In genomic region chr19:35718345-35719041, GRCh38 we compare ENCODE assay signal across 9 cellular contexts. TPM values are rescaled to one million over a fixed set of nuclear protein-coding genes. Genes with fewer than 3 reads are reported as not detected.
A peak's percentile ranks its signal among the peaks of the same experiment; 100 is the strongest.
DNase-seq lines count a peak whose midpoint lies in the region; ATAC-seq, FAIRE-seq and TF ChIP-seq lines count a peak whose summit lies in the region.
"Had no signal": no experiment of that assay in that cellular context is flagged by ENCODE, and none has a peak within 500 bp of the region (broad histone marks: within the 10 kb centered on the region; RNA-seq: fewer than 3 reads in every experiment).

No MANE protein-coding gene starts in this region.

- H3K4me1 ChIP-seq in HepG2 (ENCODE audit: insufficient read depth, low read length): peaks cover 34% of the 10 kb centered on the region

- TF ChIP-seq EP300 in HepG2 (IDR thresholded peaks at IDR 0.05; ENCODE audit: low read depth in 2 of 2, low read length in 2 of 2) (no peak), HepG2 (CRISPR knock-in tag; IDR thresholded peaks at IDR 0.05; ENCODE audit: borderline replicate concordance) (no peak)

- ATAC-seq in HG02610 (IDR thresholded peaks at IDR 0.05; ENCODE audit: unreplicated experiment) (peak; percentile 2), HepG2 (no peak), GM19328 (IDR thresholded peaks at IDR 0.05; ENCODE audit: unreplicated experiment) (no peak), HG03095 (IDR thresholded peaks at IDR 0.05; ENCODE audit: unreplicated experiment) (no peak)
- peak; percentile 4 for ATAC-seq in stimulated activated effector memory CD8-positive, alpha-beta T cell treated with anti-CD3 and anti-CD28 coated beads, Interleukin-12 subunit alpha, Interleukin-12 subunit beta, amount 100 ng/mL, for 72 hours

- intact Hi-C loops in HepG2 (cut with micrococcal nuclease; ENCODE audit: unreplicated experiment): loop anchor here (2.0 kb wide), 1 partner anchor 22 kb away; no protein-coding TSS in a partner anchor

- H3K9ac ChIP-seq in HepG2 (ENCODE audit: insufficient read depth, low read depth, low read length): peak overlapping the region; percentile 88

- peak overlapping the region; percentile 81 for H3K4me3 Mint-ChIP-seq in stimulated activated effector memory CD8-positive, alpha-beta T cell treated with anti-CD3 and anti-CD28 coated beads, Interleukin-12 subunit alpha, Interleukin-12 subunit beta, amount 100 ng/mL, for 72 hours

- peaks cover 8% of the 10 kb centered on the region for H4K20me1 ChIP-seq in HepG2 (ENCODE audit: insufficient read depth, low read length)

- FAIRE-seq in HepG2 (lab: Jason Lieb, UNC): no peak

- in situ Hi-C loops in Caki2 (cut with HindIII; ENCODE audit: low pct_unique_long_range_greater_than_20kb, low sequenced_read_pairs) (no loop called here), HepG2 (cut with HindIII; ENCODE audit: extremely low pct_ligation_motif_present, low pct_unique_long_range_greater_than_20kb) (loop anchor here (5.0 kb wide), 1 partner anchor 171 kb away; the partner anchor contains the start of gene TMEM147)

- 3% methylated on average over 20 of the region's 42 CpGs for WGBS in HepG2 (ENCODE audit: low lambda C conversion rate)

- no peak for TF ChIP-seq POLR2A in HepG2 (IDR thresholded peaks at IDR 0.05; ENCODE audit: insufficient read depth in 1 of 2, low read depth in 2 of 2, low read length in 2 of 2)

- BruUV-seq in HepG2 (replicated peaks; lab: Mats Ljungman, UMichigan): no TSS peak

- H3K9me3 Mint-ChIP-seq in stimulated activated effector memory CD8-positive, alpha-beta T cell treated with anti-CD3 and anti-CD28 coated beads, Interleukin-12 subunit alpha, Interleukin-12 subunit beta, amount 100 ng/mL, for 72 hours: no peaks in the 10 kb centered on the region

- H3K4me1 Mint-ChIP-seq in stimulated activated effector memory CD8-positive, alpha-beta T cell treated with anti-CD3 and anti-CD28 coated beads, Interleukin-12 subunit alpha, Interleukin-12 subunit beta, amount 100 ng/mL, for 72 hours: peaks cover 67% of the 10 kb centered on the region

- no peaks in the 10 kb centered on the region for H3K9me3 ChIP-seq in HepG2 (ENCODE audit: low read length)

- H3K27ac Mint-ChIP-seq in stimulated activated effector memory CD8-positive, alpha-beta T cell treated with anti-CD3 and anti-CD28 coated beads, Interleukin-12 subunit alpha, Interleukin-12 subunit beta, amount 100 ng/mL, for 72 hours: peak overlapping the region; percentile 94

- POLR2A ChIA-PET in HepG2 (lab: Yijun Ruan, JAX): interaction anchor here (0.6 to 4.6 kb wide), 9 partner anchors 11 to 101 kb away, joined by 3 to 69 read pairs (median 4); partner anchors contain the start of genes LIN37, PSENEN and U2AF1L4

- no peak for TF ChIP-seq RAD21 in HepG2 (CRISPR knock-in tag; IDR thresholded peaks at IDR 0.05)

- no peaks in the 10 kb centered on the region for H3K27me3 ChIP-seq in HepG2 (ENCODE audit: control insufficient read depth in 1 of 2, insufficient read depth in 2 of 2, low read length in 2 of 2)

- no peak for TF ChIP-seq CTCF in HepG2 (CRISPR knock-in tag; IDR thresholded peaks at IDR 0.05)

- H3K4me2 ChIP-seq in HepG2 (ENCODE audit: low read depth, low read length): peak overlapping the region; percentile 84

- peaks cover 98% of the 10 kb centered on the region for H3K36me3 Mint-ChIP-seq in stimulated activated effector memory CD8-positive, alpha-beta T cell treated with anti-CD3 and anti-CD28 coated beads, Interleukin-12 subunit alpha, Interleukin-12 subunit beta, amount 100 ng/mL, for 72 hours

- peaks cover 21% of the 10 kb centered on the region for H3K79me2 ChIP-seq in HepG2 (ENCODE audit: insufficient read depth, low read length)

- DNase-seq in Caki2 (ENCODE audit: low read depth) (peak; percentile 28), UCSD-AML1 (lab: John Stamatoyannopoulos, UW; ENCODE audit: unreplicated experiment) (peak; percentile 48), HepG2 (ENCODE audit: low spot score) (no peak)
- peak; percentile 42 for DNase-seq in central memory CD4-positive, alpha-beta T cell
- DNase-seq in stimulated activated effector memory CD8-positive, alpha-beta T cell treated with anti-CD3 and anti-CD28 coated beads, Interleukin-12 subunit alpha, Interleukin-12 subunit beta, amount 100 ng/mL, for 72 hours (ENCODE audit: low spot score in 2 of 2): peak; percentile 56 to 85

- H3K27ac ChIP-seq in HepG2 (ENCODE audit: extremely low read length, insufficient read depth, low read length): peak overlapping the region; percentile 67

- CTCF ChIA-PET in HepG2 (lab: Yijun Ruan, JAX; ENCODE audit: low intra/inter-chr PET ratio, low total read pairs): interaction anchor here (1.2 to 7.0 kb wide), 2 partner anchors 24 to 75 kb away, joined by 4 to 201 read pairs; no protein-coding TSS in a partner anchor

- H2AFZ ChIP-seq in HepG2 (ENCODE audit: low read length): no peak overlapping the region

- peaks cover 17 to 30% of the 10 kb centered on the region in 2 experiments for H3K36me3 ChIP-seq in HepG2 (replicated peaks in 1 of 2; ENCODE audit: control insufficient read depth in 1 of 2, insufficient read depth in 2 of 2, low read length in 2 of 2)

- H3K4me3 ChIP-seq in HepG2 (replicated peaks in 1 of 3; ENCODE audit: insufficient read depth in 1 of 3, low read depth in 2 of 3, low read length in 3 of 3): peak overlapping the region; percentile 93 to 99 (median 97)

RNA-seq across cellular contexts. Expression of gene KMT2B, which starts 0.7 kb away (rescaled TPM):
- 2.8 and 12.9 TPM in 2 replicates for total RNA-seq in Caki2 (2014; rRNA removed; shearing (Covaris generic); ENCODE audit: low replicate concordance)
- 6.2 TPM in 2 replicates for total RNA-seq in HepG2 (2016; rRNA removed; fragmentation: Illumina TruSeq; extraction: Trizol)
- total RNA-seq in HepG2 (2016; cell fraction: cytosol; rRNA removed; fragmentation: Illumina TruSeq; extraction: Trizol; ENCODE audit: low read depth): 2.6 TPM in 2 replicates
- total RNA-seq in HepG2 (2016; cell fraction: insoluble cytoplasmic fraction; rRNA removed; fragmentation: Illumina TruSeq; extraction: Trizol): 4.4 and 5.3 TPM in 2 replicates
- total RNA-seq in HepG2 (2016; cell fraction: membrane; rRNA removed; fragmentation: Illumina TruSeq; extraction: Trizol): 3.8 and 4.1 TPM in 2 replicates
- 14.7 and 15.4 TPM in 2 replicates for total RNA-seq in HepG2 (2016; cell fraction: nucleus; rRNA removed; fragmentation: Illumina TruSeq; extraction: Trizol)
- polyA plus RNA-seq in HepG2 (2011; rRNA removed): 16.9 and 19.2 TPM in 2 replicates
- 9.3 and 10.9 TPM in 2 replicates for polyA plus RNA-seq in HepG2 (2011; cell fraction: cytosol; rRNA removed)
- polyA plus RNA-seq in HepG2 (2011; cell fraction: nucleus; rRNA removed): 113 and 130 TPM in 2 replicates
- 20.4 and 30.9 TPM in 2 replicates for polyA plus RNA-seq in HepG2 (2012)
- 2.5 and 3.0 TPM in 2 replicates for polyA plus RNA-seq in HepG2 (2016; cell fraction: cytosol; fragmentation: Illumina TruSeq; extraction: Trizol; ENCODE audit: low read depth)
- polyA plus RNA-seq in HepG2 (2016; cell fraction: insoluble cytoplasmic fraction; fragmentation: Illumina TruSeq; extraction: Trizol; ENCODE audit: low read depth): 10.8 and 11.6 TPM in 2 replicates
- polyA plus RNA-seq in HepG2 (2016; cell fraction: membrane; fragmentation: Illumina TruSeq; extraction: Trizol; ENCODE audit: low read depth): 5.5 and 6.5 TPM in 2 replicates
- 69.3 and 89.2 TPM in 2 replicates for polyA plus RNA-seq in HepG2 (2016; cell fraction: nucleus; fragmentation: Illumina TruSeq; extraction: Trizol; ENCODE audit: insufficient read depth, low read depth)
- 11.1 and 11.4 TPM in 2 replicates for polyA minus RNA-seq in HepG2 (2011; rRNA and poly(A)+ RNA removed; ENCODE audit: low replicate concordance)
- 4.3 and 4.4 TPM in 2 replicates for polyA minus RNA-seq in HepG2 (2011; cell fraction: cytosol; rRNA and poly(A)+ RNA removed)
- 13.3 and 13.6 TPM in 2 replicates for polyA minus RNA-seq in HepG2 (2011; cell fraction: nucleus; rRNA and poly(A)+ RNA removed)

RNA-seq across cellular contexts. Expression of gene ZBTB32, which starts 14.1 kb away (rescaled TPM):
- total RNA-seq in Caki2 (2014; rRNA removed; shearing (Covaris generic); ENCODE audit: low replicate concordance): not detected in 2 replicates
- total RNA-seq in HepG2 (2016; rRNA removed; fragmentation: Illumina TruSeq; extraction: Trizol): not detected in 2 replicates
- not detected in 2 replicates for total RNA-seq in HepG2 (2016; cell fraction: cytosol; rRNA removed; fragmentation: Illumina TruSeq; extraction: Trizol; ENCODE audit: low read depth)
- not detected in 2 replicates for total RNA-seq in HepG2 (2016; cell fraction: insoluble cytoplasmic fraction; rRNA removed; fragmentation: Illumina TruSeq; extraction: Trizol)
- total RNA-seq in HepG2 (2016; cell fraction: membrane; rRNA removed; fragmentation: Illumina TruSeq; extraction: Trizol): not detected in 2 replicates
- total RNA-seq in HepG2 (2016; cell fraction: nucleus; rRNA removed; fragmentation: Illumina TruSeq; extraction: Trizol): not detected in 2 replicates
- not detected in 2 replicates for polyA plus RNA-seq in HepG2 (2011; rRNA removed)
- not detected in 2 replicates for polyA plus RNA-seq in HepG2 (2011; cell fraction: cytosol; rRNA removed)
- polyA plus RNA-seq in HepG2 (2011; cell fraction: nucleus; rRNA removed): not detected in 2 replicates
- polyA plus RNA-seq in HepG2 (2012): 0.50 TPM in 1 of 2 replicates, not detected in the other
- not detected in 2 replicates for polyA plus RNA-seq in HepG2 (2016; cell fraction: cytosol; fragmentation: Illumina TruSeq; extraction: Trizol; ENCODE audit: low read depth)
- not detected in 2 replicates for polyA plus RNA-seq in HepG2 (2016; cell fraction: insoluble cytoplasmic fraction; fragmentation: Illumina TruSeq; extraction: Trizol; ENCODE audit: low read depth)
- polyA plus RNA-seq in HepG2 (2016; cell fraction: membrane; fragmentation: Illumina TruSeq; extraction: Trizol; ENCODE audit: low read depth): not detected in 2 replicates
- polyA plus RNA-seq in HepG2 (2016; cell fraction: nucleus; fragmentation: Illumina TruSeq; extraction: Trizol; ENCODE audit: insufficient read depth, low read depth): not detected in 2 replicates
- polyA minus RNA-seq in HepG2 (2011; rRNA and poly(A)+ RNA removed; ENCODE audit: low replicate concordance): not detected in 2 replicates
- not detected in 2 replicates for polyA minus RNA-seq in HepG2 (2011; cell fraction: cytosol; rRNA and poly(A)+ RNA removed)
- polyA minus RNA-seq in HepG2 (2011; cell fraction: nucleus; rRNA and poly(A)+ RNA removed): not detected in 2 replicates
- total RNA-seq: SK-MEL-5 had no signal

RNA-seq across cellular contexts. Expression of gene IGFLR1, which starts 23.8 kb away (rescaled TPM):
- 10.1 and 18.1 TPM in 2 replicates for total RNA-seq in Caki2 (2014; rRNA removed; shearing (Covaris generic); ENCODE audit: low replicate concordance)
- total RNA-seq in HepG2 (2016; rRNA removed; fragmentation: Illumina TruSeq; extraction: Trizol): 3.4 and 5.4 TPM in 2 replicates
- 9.3 and 12.1 TPM in 2 replicates for total RNA-seq in HepG2 (2016; cell fraction: cytosol; rRNA removed; fragmentation: Illumina TruSeq; extraction: Trizol; ENCODE audit: low read depth)
- 3.8 and 6.5 TPM in 2 replicates for total RNA-seq in HepG2 (2016; cell fraction: insoluble cytoplasmic fraction; rRNA removed; fragmentation: Illumina TruSeq; extraction: Trizol)
- 11.9 and 15.5 TPM in 2 replicates for total RNA-seq in HepG2 (2016; cell fraction: membrane; rRNA removed; fragmentation: Illumina TruSeq; extraction: Trizol)
- total RNA-seq in HepG2 (2016; cell fraction: nucleus; rRNA removed; fragmentation: Illumina TruSeq; extraction: Trizol): 2.7 and 3.9 TPM in 2 replicates
- 7.4 and 8.9 TPM in 2 replicates for polyA plus RNA-seq in HepG2 (2011; rRNA removed)
- polyA plus RNA-seq in HepG2 (2011; cell fraction: cytosol; rRNA removed): 6.5 and 8.4 TPM in 2 replicates
- 22.4 and 23.0 TPM in 2 replicates for polyA plus RNA-seq in HepG2 (2011; cell fraction: nucleus; rRNA removed)
- 2.8 and 4.2 TPM in 2 replicates for polyA plus RNA-seq in HepG2 (2012)
- 22.3 and 24.5 TPM in 2 replicates for polyA plus RNA-seq in HepG2 (2016; cell fraction: cytosol; fragmentation: Illumina TruSeq; extraction: Trizol; ENCODE audit: low read depth)
- polyA plus RNA-seq in HepG2 (2016; cell fraction: insoluble cytoplasmic fraction; fragmentation: Illumina TruSeq; extraction: Trizol; ENCODE audit: low read depth): 6.5 and 10.6 TPM in 2 replicates
- 24.0 and 25.4 TPM in 2 replicates for polyA plus RNA-seq in HepG2 (2016; cell fraction: membrane; fragmentation: Illumina TruSeq; extraction: Trizol; ENCODE audit: low read depth)
- 11.7 and 17.1 TPM in 2 replicates for polyA plus RNA-seq in HepG2 (2016; cell fraction: nucleus; fragmentation: Illumina TruSeq; extraction: Trizol; ENCODE audit: insufficient read depth, low read depth)
- 4.9 and 7.7 TPM in 2 replicates for polyA minus RNA-seq in HepG2 (2011; rRNA and poly(A)+ RNA removed; ENCODE audit: low replicate concordance)
- polyA minus RNA-seq in HepG2 (2011; cell fraction: cytosol; rRNA and poly(A)+ RNA removed): 1.3 and 3.7 TPM in 2 replicates
- 2.8 and 3.2 TPM in 2 replicates for polyA minus RNA-seq in HepG2 (2011; cell fraction: nucleus; rRNA and poly(A)+ RNA removed)

RNA-seq across cellular contexts. Expression of gene U2AF1L4, which starts 26.7 kb away (rescaled TPM):
- total RNA-seq in Caki2 (2014; rRNA removed; shearing (Covaris generic); ENCODE audit: low replicate concordance): 7.1 and 14.1 TPM in 2 replicates
- 4.7 and 7.9 TPM in 2 replicates for total RNA-seq in HepG2 (2016; rRNA removed; fragmentation: Illumina TruSeq; extraction: Trizol)
- 2.5 and 3.0 TPM in 2 replicates for total RNA-seq in HepG2 (2016; cell fraction: cytosol; rRNA removed; fragmentation: Illumina TruSeq; extraction: Trizol; ENCODE audit: low read depth)
- 3.4 and 7.8 TPM in 2 replicates for total RNA-seq in HepG2 (2016; cell fraction: insoluble cytoplasmic fraction; rRNA removed; fragmentation: Illumina TruSeq; extraction: Trizol)
- 4.2 and 5.2 TPM in 2 replicates for total RNA-seq in HepG2 (2016; cell fraction: membrane; rRNA removed; fragmentation: Illumina TruSeq; extraction: Trizol)
- 8.5 and 9.9 TPM in 2 replicates for total RNA-seq in HepG2 (2016; cell fraction: nucleus; rRNA removed; fragmentation: Illumina TruSeq; extraction: Trizol)
- 14.2 and 15.4 TPM in 2 replicates for polyA plus RNA-seq in HepG2 (2011; rRNA removed)
- 6.5 and 9.4 TPM in 2 replicates for polyA plus RNA-seq in HepG2 (2011; cell fraction: cytosol; rRNA removed)
- polyA plus RNA-seq in HepG2 (2011; cell fraction: nucleus; rRNA removed): 90.7 and 113 TPM in 2 replicates
- 8.2 and 8.6 TPM in 2 replicates for polyA plus RNA-seq in HepG2 (2012)
- polyA plus RNA-seq in HepG2 (2016; cell fraction: cytosol; fragmentation: Illumina TruSeq; extraction: Trizol; ENCODE audit: low read depth): 3.5 and 5.0 TPM in 2 replicates
- polyA plus RNA-seq in HepG2 (2016; cell fraction: insoluble cytoplasmic fraction; fragmentation: Illumina TruSeq; extraction: Trizol; ENCODE audit: low read depth): 4.8 and 6.9 TPM in 2 replicates
- polyA plus RNA-seq in HepG2 (2016; cell fraction: membrane; fragmentation: Illumina TruSeq; extraction: Trizol; ENCODE audit: low read depth): 5.2 and 5.8 TPM in 2 replicates
- polyA plus RNA-seq in HepG2 (2016; cell fraction: nucleus; fragmentation: Illumina TruSeq; extraction: Trizol; ENCODE audit: insufficient read depth, low read depth): 36.4 and 41.6 TPM in 2 replicates
- 9.3 and 10.1 TPM in 2 replicates for polyA minus RNA-seq in HepG2 (2011; rRNA and poly(A)+ RNA removed; ENCODE audit: low replicate concordance)
- polyA minus RNA-seq in HepG2 (2011; cell fraction: cytosol; rRNA and poly(A)+ RNA removed): 1.6 and 1.9 TPM in 2 replicates
- polyA minus RNA-seq in HepG2 (2011; cell fraction: nucleus; rRNA and poly(A)+ RNA removed): 17.0 and 19.3 TPM in 2 replicates

RNA-seq across cellular contexts. Expression of gene PSENEN, which starts 27.0 kb away (rescaled TPM):
- total RNA-seq in Caki2 (2014; rRNA removed; shearing (Covaris generic); ENCODE audit: low replicate concordance): 151 and 186 TPM in 2 replicates
- total RNA-seq in HepG2 (2016; rRNA removed; fragmentation: Illumina TruSeq; extraction: Trizol): 20.0 and 34.2 TPM in 2 replicates
- total RNA-seq in HepG2 (2016; cell fraction: cytosol; rRNA removed; fragmentation: Illumina TruSeq; extraction: Trizol; ENCODE audit: low read depth): 8.3 and 8.7 TPM in 2 replicates
- 22.6 and 36.6 TPM in 2 replicates for total RNA-seq in HepG2 (2016; cell fraction: insoluble cytoplasmic fraction; rRNA removed; fragmentation: Illumina TruSeq; extraction: Trizol)
- 9.0 and 11.8 TPM in 2 replicates for total RNA-seq in HepG2 (2016; cell fraction: membrane; rRNA removed; fragmentation: Illumina TruSeq; extraction: Trizol)
- 25.9 and 30.1 TPM in 2 replicates for total RNA-seq in HepG2 (2016; cell fraction: nucleus; rRNA removed; fragmentation: Illumina TruSeq; extraction: Trizol)
- 16.9 and 22.6 TPM in 2 replicates for polyA plus RNA-seq in HepG2 (2011; rRNA removed)
- 13.2 and 17.3 TPM in 2 replicates for polyA plus RNA-seq in HepG2 (2011; cell fraction: cytosol; rRNA removed)
- 9.9 and 11.5 TPM in 2 replicates for polyA plus RNA-seq in HepG2 (2011; cell fraction: nucleus; rRNA removed)
- 16.1 and 18.5 TPM in 2 replicates for polyA plus RNA-seq in HepG2 (2012)
- 12.4 and 17.6 TPM in 2 replicates for polyA plus RNA-seq in HepG2 (2016; cell fraction: cytosol; fragmentation: Illumina TruSeq; extraction: Trizol; ENCODE audit: low read depth)
- polyA plus RNA-seq in HepG2 (2016; cell fraction: insoluble cytoplasmic fraction; fragmentation: Illumina TruSeq; extraction: Trizol; ENCODE audit: low read depth): 30.0 and 36.1 TPM in 2 replicates
- polyA plus RNA-seq in HepG2 (2016; cell fraction: membrane; fragmentation: Illumina TruSeq; extraction: Trizol; ENCODE audit: low read depth): 12.5 and 13.2 TPM in 2 replicates
- 55.1 and 70.2 TPM in 2 replicates for polyA plus RNA-seq in HepG2 (2016; cell fraction: nucleus; fragmentation: Illumina TruSeq; extraction: Trizol; ENCODE audit: insufficient read depth, low read depth)
- polyA minus RNA-seq in HepG2 (2011; rRNA and poly(A)+ RNA removed; ENCODE audit: low replicate concordance): 24.1 and 61.3 TPM in 2 replicates
- polyA minus RNA-seq in HepG2 (2011; cell fraction: cytosol; rRNA and poly(A)+ RNA removed): 4.3 and 4.7 TPM in 2 replicates
- 3.0 and 7.3 TPM in 2 replicates for polyA minus RNA-seq in HepG2 (2011; cell fraction: nucleus; rRNA and poly(A)+ RNA removed)

Comparison
In these comparisons a context has a peak if more than half of its experiments do, and no peak if none do; other contexts are left out.
1. ATAC-seq: peak in HG02610 (single experiment) and stimulated activated effector memory CD8-positive, alpha-beta T cell treated with anti-CD3 and anti-CD28 coated beads, Interleukin-12 subunit alpha, Interleukin-12 subunit beta, amount 100 ng/mL, for 72 hours (single experiment); none in HepG2 (single experiment), GM19328 (single experiment) and HG03095 (single experiment).